ENCODE assay signal across 13 cellular contexts in the genomic region with DNA sequence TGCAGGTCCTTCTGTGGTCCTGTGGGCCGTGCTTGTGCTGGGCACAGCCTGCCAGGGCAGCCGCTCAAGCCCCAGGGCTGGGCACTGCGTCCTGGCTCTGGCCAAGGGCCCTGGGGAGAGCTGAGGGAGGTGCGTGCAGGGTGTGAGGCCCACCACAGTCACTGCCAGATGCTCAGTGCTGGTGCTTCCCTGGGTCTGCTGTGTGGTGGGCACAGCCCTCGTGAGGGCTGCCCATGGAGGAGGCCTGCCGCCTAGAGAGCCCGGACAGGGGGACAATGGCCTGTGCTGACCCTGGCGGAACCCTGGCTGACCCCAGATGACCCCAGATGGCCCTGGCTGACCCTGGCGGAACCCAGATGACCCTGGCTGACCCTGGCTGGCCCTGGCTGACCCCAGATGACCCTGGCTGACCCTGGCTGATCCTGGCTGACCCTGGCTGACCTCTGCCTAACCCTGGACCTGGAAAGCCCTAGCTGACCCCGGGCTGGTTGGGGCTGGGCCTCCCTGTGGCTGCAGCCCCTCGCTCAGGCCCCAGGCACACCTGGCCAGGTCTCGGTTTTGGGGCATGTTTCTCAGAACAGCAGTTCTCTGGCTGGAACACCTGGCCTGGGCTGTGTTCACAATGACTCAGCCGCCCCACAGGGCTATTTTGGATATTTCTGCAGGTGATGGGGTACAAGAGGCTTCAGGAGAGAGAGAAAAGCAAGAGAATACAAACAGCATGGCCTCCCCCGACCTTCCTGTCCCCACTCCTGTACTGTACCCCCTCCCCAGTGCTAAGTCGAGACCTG.
A peak's percentile ranks its signal among the peaks of the same experiment; 100 is the strongest.
DNase-seq lines count a peak whose midpoint lies in the region; ATAC-seq and TF ChIP-seq lines count a peak whose summit lies in the region.
"Had no signal": no experiment of that assay in that cellular context is flagged by ENCODE, and none has a peak within 500 bp of the region (broad histone marks: within the 10 kb centered on the region; RNA-seq: fewer than 3 reads in every experiment).

No MANE protein-coding gene starts in this region.

- no peaks in the 10 kb centered on the region for H3K36me3 ChIP-seq in RWPE2 (ENCODE audit: low read depth)
- H3K36me3 ChIP-seq: esophagus muscularis mucosa, suprapubic skin had no signal

- no peaks in the 10 kb centered on the region for H3K4me1 ChIP-seq in RWPE2 (ENCODE audit: insufficient read depth, poor library complexity, severe bottlenecking)
- H3K4me1 ChIP-seq: esophagus muscularis mucosa, suprapubic skin had no signal

- no peaks in the 10 kb centered on the region for H3K36me3 Mint-ChIP-seq in stimulated activated effector memory CD8-positive, alpha-beta T cell treated with anti-CD3 and anti-CD28 coated beads, Interleukin-12 subunit alpha, Interleukin-12 subunit beta, amount 100 ng/mL, for 72 hours

- no peak overlapping the region for H3K4me3 Mint-ChIP-seq in stimulated activated effector memory CD8-positive, alpha-beta T cell treated with anti-CD3 and anti-CD28 coated beads, Interleukin-12 subunit alpha, Interleukin-12 subunit beta, amount 100 ng/mL, for 72 hours
- H3K4me3 Mint-ChIP-seq: activated CD4-positive, alpha-beta T cell treated with anti-CD3 and anti-CD28 coated beads, Interleukin-2, amount 10 ng/mL, durations not matched to agents 24 days and 14 days had no signal

- peak overlapping the region; percentile 84 for H3K27ac Mint-ChIP-seq in stimulated activated effector memory CD8-positive, alpha-beta T cell treated with anti-CD3 and anti-CD28 coated beads, Interleukin-12 subunit alpha, Interleukin-12 subunit beta, amount 100 ng/mL, for 72 hours
- H3K27ac Mint-ChIP-seq: activated CD4-positive, alpha-beta T cell treated with anti-CD3 and anti-CD28 coated beads, Interleukin-2, amount 10 ng/mL, durations not matched to agents 24 days and 14 days had no signal

- no peaks in the 10 kb centered on the region for H3K27me3 ChIP-seq in RWPE2 (ENCODE audit: insufficient read depth, poor library complexity, severe bottlenecking)
- H3K27me3 ChIP-seq: esophagus muscularis mucosa, suprapubic skin had no signal

- TF ChIP-seq CTCF in RWPE2 (IDR thresholded peaks at IDR 0.05; ENCODE audit: poor library complexity, severe bottlenecking): no peak

- H3K4me3 ChIP-seq in RWPE2 (ENCODE audit: severe bottlenecking): no peak overlapping the region
- H3K4me3 ChIP-seq: esophagus muscularis mucosa, suprapubic skin had no signal

- ATAC-seq in GM19351 (IDR thresholded peaks at IDR 0.05; ENCODE audit: unreplicated experiment) (peak; percentile 69), HG02798 (IDR thresholded peaks at IDR 0.05; ENCODE audit: poor library complexity, unreplicated experiment) (peak; percentile 41), RWPE2 (ENCODE audit: low read depth) (peak; percentile 49; the same call in 2 of the 3 replicates)
- ATAC-seq in stimulated activated effector memory CD8-positive, alpha-beta T cell treated with anti-CD3 and anti-CD28 coated beads, Interleukin-12 subunit alpha, Interleukin-12 subunit beta, amount 100 ng/mL, for 72 hours: no peak

- peaks cover 12% of the 10 kb centered on the region for H3K4me1 Mint-ChIP-seq in stimulated activated effector memory CD8-positive, alpha-beta T cell treated with anti-CD3 and anti-CD28 coated beads, Interleukin-12 subunit alpha, Interleukin-12 subunit beta, amount 100 ng/mL, for 72 hours
- H3K4me1 Mint-ChIP-seq: activated CD4-positive, alpha-beta T cell treated with anti-CD3 and anti-CD28 coated beads, Interleukin-2, amount 10 ng/mL, durations not matched to agents 24 days and 14 days had no signal

- H3K9me3 ChIP-seq in RWPE2 (ENCODE audit: severe bottlenecking): peaks cover under 1% of the 10 kb centered on the region
- H3K9me3 ChIP-seq: suprapubic skin had no signal

- DNase-seq in RWPE2 (ENCODE audit: low spot score) (peak; percentile 63), KG1 (lab: John Stamatoyannopoulos, UW) (no peak), NCI-H2171 (lab: John Stamatoyannopoulos, UW) (no peak), AG08395 (ENCODE audit: low spot score) (no peak)
- no peak for DNase-seq in stimulated activated effector memory CD8-positive, alpha-beta T cell treated with anti-CD3 and anti-CD28 coated beads, Interleukin-12 subunit alpha, Interleukin-12 subunit beta, amount 100 ng/mL, for 72 hours (ENCODE audit: low spot score in 2 of 2)
- DNase-seq: activated CD4-positive, alpha-beta T cell treated with anti-CD3 and anti-CD28 coated beads, Interleukin-2, amount 10 ng/mL, durations not matched to agents 24 days and 14 days; mesenchymal stem cell; MV-4-11; stimulated activated CD4-positive, alpha-beta T cell treated with anti-CD3 and anti-CD28 coated beads, Interleukin-12 subunit alpha, Interleukin-12 subunit beta, amount 100 ng/mL, for 4 hours had no signal

- no peak overlapping the region for H3K27ac ChIP-seq in RWPE2 (ENCODE audit: poor library complexity, severe bottlenecking)
- H3K27ac ChIP-seq: esophagus muscularis mucosa, suprapubic skin had no signal

- no peaks in the 10 kb centered on the region for H3K9me3 Mint-ChIP-seq in stimulated activated effector memory CD8-positive, alpha-beta T cell treated with anti-CD3 and anti-CD28 coated beads, Interleukin-12 subunit alpha, Interleukin-12 subunit beta, amount 100 ng/mL, for 72 hours
- H3K9me3 Mint-ChIP-seq: activated CD4-positive, alpha-beta T cell treated with anti-CD3 and anti-CD28 coated beads, Interleukin-2, amount 10 ng/mL, durations not matched to agents 24 days and 14 days had no signal
